Comparison of ENCODE assay signal across 19 cellular contexts in genomic region chr1:151718011-151718431, GRCh38. TPM values are rescaled to one million over a fixed set of nuclear protein-coding genes. Genes with fewer than 3 reads are reported as not detected.
A peak's percentile ranks its signal among the peaks of the same experiment; 100 is the strongest.
DNase-seq lines count a peak whose midpoint lies in the region; ATAC-seq and TF ChIP-seq lines count a peak whose summit lies in the region.
"Had no signal": no experiment of that assay in that cellular context is flagged by ENCODE, and none has a peak within 500 bp of the region (broad histone marks: within the 10 kb centered on the region; RNA-seq: fewer than 3 reads in every experiment).

No MANE protein-coding gene starts in this region.

- no peak overlapping the region for H3K27ac Mint-ChIP-seq in neural progenitor cell
- H3K27ac Mint-ChIP-seq: activated CD4-positive, alpha-beta T cell treated with anti-CD3 and anti-CD28 coated beads, Interleukin-2, amount 10 ng/mL, durations not matched to agents 7 days and 5 days had no signal

- ATAC-seq in HG03095 (IDR thresholded peaks at IDR 0.05; ENCODE audit: unreplicated experiment): no peak

- H3F3A ChIP-seq in neural progenitor cell (ENCODE audit: low read depth): peaks cover 31% of the 10 kb centered on the region

- H3K9me3 Mint-ChIP-seq in neural progenitor cell: no peaks in the 10 kb centered on the region
- H3K9me3 Mint-ChIP-seq: activated CD4-positive, alpha-beta T cell treated with anti-CD3 and anti-CD28 coated beads, Interleukin-2, amount 10 ng/mL, durations not matched to agents 7 days and 5 days had no signal

- H3K36me3 ChIP-seq in neural progenitor cell: no peaks in the 10 kb centered on the region
- H3K36me3 ChIP-seq: MG63 had no signal

- no peak for TF ChIP-seq CTCF in choroid plexus epithelial cell (conservative IDR thresholded peaks at IDR 0.05; ENCODE audit: low read depth, low read length)
- no peak for TF ChIP-seq CTCF in neural progenitor cell (IDR thresholded peaks at IDR 0.05)

- H3K36me3 Mint-ChIP-seq in neural progenitor cell: no peaks in the 10 kb centered on the region

- peaks cover 34% of the 10 kb centered on the region for H3K4me1 ChIP-seq in neural progenitor cell

- H3K27ac ChIP-seq in neural progenitor cell: no peak overlapping the region
- H3K27ac ChIP-seq: C4-2B, SK-N-MC had no signal

- DNase-seq in DMS79 treated with DMSO at 0.1 percent for 48 hours (lab: John Stamatoyannopoulos, UW) (peak; percentile 25), DMS79 (lab: John Stamatoyannopoulos, UW) (no peak), NCI-H1694 treated with DMSO at 0.1 percent for 48 hours (lab: John Stamatoyannopoulos, UW) (peak; percentile 21), choroid plexus epithelial cell (ENCODE audit: low read depth) (peak; percentile 6), neural progenitor cell (ENCODE audit: low spot score) (no peak), RPMI8226 (no peak)
- no peak for DNase-seq in activated CD4-positive, alpha-beta T cell treated with anti-CD3 and anti-CD28 coated beads for 48 hours
- DNase-seq: 8988T; activated CD4-positive, alpha-beta T cell treated with anti-CD3 and anti-CD28 coated beads, Interleukin-2, amount 10 ng/mL, durations not matched to agents 7 days and 5 days; activated naive CD4-positive, alpha-beta T cell treated with Interleukin-2 at 50 U/mL for 16 hours; MG63; stimulated activated CD4-positive, alpha-beta T cell treated with anti-CD3 and anti-CD28 coated beads, Interleukin-12 subunit alpha, Interleukin-12 subunit beta, amount 100 ng/mL, for 4 hours; stimulated activated naive CD4-positive, alpha-beta T cell treated with Interleukin-2 at 50 U/mL for 16 hours; T1000 had no signal

- H3K27me3 ChIP-seq in neural progenitor cell: peaks cover 59% of the 10 kb centered on the region

- H3K79me2 ChIP-seq in neural progenitor cell (ENCODE audit: low read depth): no peaks in the 10 kb centered on the region

- peaks cover 21% of the 10 kb centered on the region for H4K20me1 ChIP-seq in neural progenitor cell (ENCODE audit: low read depth)

- peaks cover 57% of the 10 kb centered on the region for H3K27me3 Mint-ChIP-seq in neural progenitor cell (ENCODE audit: insufficient read depth, low read depth)

- no peak overlapping the region for H3K4me3 ChIP-seq in choroid plexus epithelial cell (ENCODE audit: low read depth, low read length)
- no peak overlapping the region for H3K4me3 ChIP-seq in neural progenitor cell
- H3K4me3 ChIP-seq: MG63, SK-N-MC had no signal

- H3K4me1 Mint-ChIP-seq in neural progenitor cell: peaks cover 58% of the 10 kb centered on the region

- H3K9ac ChIP-seq in neural progenitor cell: no peak overlapping the region

- H3K4me3 Mint-ChIP-seq in neural progenitor cell: peak overlapping the region; percentile 91
- H3K4me3 Mint-ChIP-seq: activated CD4-positive, alpha-beta T cell treated with anti-CD3 and anti-CD28 coated beads, Interleukin-2, amount 10 ng/mL, durations not matched to agents 7 days and 5 days had no signal

- no peak overlapping the region for H3K4me2 ChIP-seq in neural progenitor cell

- H3K9me3 ChIP-seq in neural progenitor cell (ENCODE audit: low read depth): no peaks in the 10 kb centered on the region
- H3K9me3 ChIP-seq: MG63 had no signal

- no peak overlapping the region for H2AFZ ChIP-seq in neural progenitor cell (replicated peaks)

RNA-seq across cellular contexts. Expression of gene CELF3, which starts 1.4 kb away (rescaled TPM):
- 0.17 and 1.1 TPM in 2 replicates for total RNA-seq in neural progenitor cell (ENCODE audit: low replicate concordance)
- total RNA-seq: activated CD4-positive, alpha-beta T cell treated with anti-CD3 and anti-CD28 coated beads, Interleukin-2, amount 10 ng/mL, durations not matched to agents 7 days and 5 days; ureter had no signal

RNA-seq across cellular contexts. Expression of gene RIIAD1, which starts 3.3 kb away (rescaled TPM):
- not detected in 2 replicates for total RNA-seq in neural progenitor cell (ENCODE audit: low replicate concordance)
- total RNA-seq: activated CD4-positive, alpha-beta T cell treated with anti-CD3 and anti-CD28 coated beads, Interleukin-2, amount 10 ng/mL, durations not matched to agents 7 days and 5 days; Daoy; ureter had no signal

RNA-seq across cellular contexts. Expression of gene MRPL9, which starts 45.3 kb away (rescaled TPM):
- 86.4 and 91.0 TPM in 2 replicates for total RNA-seq in neural progenitor cell (ENCODE audit: low replicate concordance)

Comparison
In these comparisons a context has a peak if more than half of its experiments do, and no peak if none do; other contexts are left out.
1. DNase-seq: peak in DMS79 treated with DMSO at 0.1 percent for 48 hours (single experiment), NCI-H1694 treated with DMSO at 0.1 percent for 48 hours (single experiment) and choroid plexus epithelial cell (single experiment); none in DMS79 (single experiment), neural progenitor cell (single experiment), activated CD4-positive, alpha-beta T cell treated with anti-CD3 and anti-CD28 coated beads for 48 hours (single experiment) and RPMI8226 (single experiment).